ENCODE assay signal across 16 cellular contexts in genomic region chr5:68500828-68501227, GRCh38.
DNase-seq lines count a peak whose midpoint lies in the region; ATAC-seq and TF ChIP-seq lines count a peak whose summit lies in the region.
"Had no signal": no experiment of that assay in that cellular context is flagged by ENCODE, and none has a peak within 500 bp of the region (broad histone marks: within the 10 kb centered on the region; RNA-seq: fewer than 3 reads in every experiment).

No MANE protein-coding gene starts in this region.

- DNase-seq in RPMI7951 (ENCODE audit: low read depth), result peak; percentile 70
- DNase-seq in foreskin melanocyte, result peak; percentile 63
- DNase-seq in trophoblast cell, result no peak
- no peak for DNase-seq in gastrocnemius medialis
- DNase-seq in RWPE1 (ENCODE audit: low spot score), result no peak
- DNase-seq: CD8-positive, alpha-beta T cell; COR-L47; DMS153; DMS79 treated with DMSO at 0.1 percent for 48 hours; EL; GDM1; GOT3; H9 had no signal

- no peak overlapping the region for H3K14ac ChIP-seq in trophoblast cell (ENCODE audit: low read length)

- TF ChIP-seq CTCF in gastrocnemius medialis (IDR thresholded peaks at IDR 0.05 in 4 of 5, conservative IDR thresholded peaks at IDR 0.05 in 1 of 5) (no peak), RWPE1 (conservative IDR thresholded peaks at IDR 0.05; ENCODE audit: low read depth) (no peak)

- no CpG with 5 or more reads among the region's 6 CpGs for WGBS in trophoblast cell (ENCODE audit: extremely low coverage, insufficient coverage, insufficient read length)

- peaks cover 0 to 4% of the 10 kb centered on the region in 2 experiments for H3K4me1 ChIP-seq in trophoblast cell (ENCODE audit: control insufficient read depth in 1 of 2, insufficient read depth in 2 of 2, low read length in 2 of 2)
- no peaks in the 10 kb centered on the region for H3K4me1 ChIP-seq in gastrocnemius medialis

- H4K12ac ChIP-seq in trophoblast cell (ENCODE audit: low read depth, low read length), result no peak overlapping the region

- H2BK12ac ChIP-seq in trophoblast cell (ENCODE audit: low read length), result peak overlapping the region; percentile 87

- peak overlapping the region; percentile 76 for H4K91ac ChIP-seq in trophoblast cell (ENCODE audit: low read depth, low read length)

- H4K8ac ChIP-seq in trophoblast cell (ENCODE audit: low read depth, low read length), result peak overlapping the region; percentile 70

- H3K4ac ChIP-seq in trophoblast cell (ENCODE audit: low read depth, low read length), result no peak overlapping the region

- H3K36me3 ChIP-seq in trophoblast cell (ENCODE audit: control insufficient read depth in 1 of 2, insufficient read depth in 2 of 2, low read length in 2 of 2) (no peaks in the 10 kb centered on the region), gastrocnemius medialis (no peaks in the 10 kb centered on the region)

- H3K9me3 ChIP-seq in trophoblast cell (ENCODE audit: insufficient read depth, low read depth, low read length) (peaks cover 3% of the 10 kb centered on the region), gastrocnemius medialis (no peaks in the 10 kb centered on the region)

- TF ChIP-seq POLR2A in gastrocnemius medialis (IDR thresholded peaks at IDR 0.05), result no peak

- no peak overlapping the region for H3K4me2 ChIP-seq in trophoblast cell (ENCODE audit: low read length)

- H3K27ac ChIP-seq in trophoblast cell (ENCODE audit: low read depth, low read length) (peak overlapping the region; percentile 50), gastrocnemius medialis (no peak overlapping the region), RWPE1 (no peak overlapping the region)

- intact Hi-C loops in gastrocnemius medialis (cut with DNase I; ENCODE audit: low total_unique reads), result no loop called here

- peaks cover 4% of the 10 kb centered on the region for H3K27me3 Mint-ChIP-seq in activated T-helper 17 cell treated with anti-CD3 and anti-CD28 coated beads, Interleukin-2, amount 50 U/mL, for 72 hours

- H3K4me1 Mint-ChIP-seq in activated T-helper 17 cell treated with anti-CD3 and anti-CD28 coated beads, Interleukin-2, amount 50 U/mL, for 72 hours, result no peaks in the 10 kb centered on the region
- H3K4me1 Mint-ChIP-seq: CD14-positive monocyte, H9 had no signal

- no peak overlapping the region for H3K23ac ChIP-seq in trophoblast cell (ENCODE audit: low read length)

- peak overlapping the region; percentile 72 for H2BK120ac ChIP-seq in trophoblast cell (ENCODE audit: insufficient read depth, low read length, poor library complexity)

- H2AK5ac ChIP-seq in trophoblast cell (ENCODE audit: low read length), result no peak overlapping the region

- H3K4me3 ChIP-seq in trophoblast cell (ENCODE audit: low read depth, low read length) (no peak overlapping the region), gastrocnemius medialis (no peak overlapping the region)

- ATAC-seq in gastrocnemius medialis, result no peak
- ATAC-seq in activated T-helper 17 cell treated with anti-CD3 and anti-CD28 coated beads, Interleukin-2, amount 50 U/mL, for 72 hours (replicated peaks), result no peak
- ATAC-seq: CD8-positive, alpha-beta T cell; HepG2 had no signal

- H2AFZ ChIP-seq in trophoblast cell (ENCODE audit: insufficient read depth, low read length, poor library complexity), result no peak overlapping the region

- no peaks in the 10 kb centered on the region for H3K36me3 Mint-ChIP-seq in activated T-helper 17 cell treated with anti-CD3 and anti-CD28 coated beads, Interleukin-2, amount 50 U/mL, for 72 hours (ENCODE audit: low read depth)
- H3K36me3 Mint-ChIP-seq: CD14-positive monocyte had no signal

- H3K9ac ChIP-seq in trophoblast cell (ENCODE audit: low read length), result no peak overlapping the region

- H3K27ac Mint-ChIP-seq in activated T-helper 17 cell treated with anti-CD3 and anti-CD28 coated beads, Interleukin-2, amount 50 U/mL, for 72 hours, result no peak overlapping the region
- H3K27ac Mint-ChIP-seq: CD14-positive monocyte; CD8-positive, alpha-beta T cell; H9 had no signal

- POLR2A ChIA-PET in RWPE1 (lab: Yijun Ruan, JAX; ENCODE audit: low non-redundant PET), result no interaction called here

- H3K4me3 Mint-ChIP-seq in activated T-helper 17 cell treated with anti-CD3 and anti-CD28 coated beads, Interleukin-2, amount 50 U/mL, for 72 hours, result no peak overlapping the region
- H3K4me3 Mint-ChIP-seq: CD14-positive monocyte; CD8-positive, alpha-beta T cell; H9 had no signal

- H3K79me1 ChIP-seq in trophoblast cell (ENCODE audit: low read length), result peaks cover 24% of the 10 kb centered on the region

- H3K79me2 ChIP-seq in trophoblast cell (ENCODE audit: control insufficient read depth, insufficient read depth, low read length, poor library complexity), result peaks cover 1% of the 10 kb centered on the region

- CTCF ChIA-PET in RWPE1 (lab: Yijun Ruan, JAX), result no interaction called here

- peaks cover 14% of the 10 kb centered on the region for H3K9me3 Mint-ChIP-seq in activated T-helper 17 cell treated with anti-CD3 and anti-CD28 coated beads, Interleukin-2, amount 50 U/mL, for 72 hours

- peak overlapping the region; percentile 65 for H3K18ac ChIP-seq in trophoblast cell (ENCODE audit: low read length)

- in situ Hi-C loops in gastrocnemius medialis (cut with MboI; ENCODE audit: low sequenced_read_pairs in 4 of 4), result no loop called here

- no peaks in the 10 kb centered on the region for H3K27me3 ChIP-seq in trophoblast cell (ENCODE audit: insufficient read depth, low read length)
- H3K27me3 ChIP-seq in gastrocnemius medialis, result no peaks in the 10 kb centered on the region

- H2BK5ac ChIP-seq in trophoblast cell (ENCODE audit: low read depth, low read length, poor library complexity), result peak overlapping the region; percentile 33

Comparison
In these comparisons a context has a peak if more than half of its experiments do, and no peak if none do; other contexts are left out.
1. DNase-seq: peak in RPMI7951 (single experiment) and foreskin melanocyte (single experiment); none in trophoblast cell (0 of 2), gastrocnemius medialis (0 of 2) and RWPE1 (single experiment).